Comparison of ENCODE assay signal across 8 cellular contexts in the genomic region with DNA sequence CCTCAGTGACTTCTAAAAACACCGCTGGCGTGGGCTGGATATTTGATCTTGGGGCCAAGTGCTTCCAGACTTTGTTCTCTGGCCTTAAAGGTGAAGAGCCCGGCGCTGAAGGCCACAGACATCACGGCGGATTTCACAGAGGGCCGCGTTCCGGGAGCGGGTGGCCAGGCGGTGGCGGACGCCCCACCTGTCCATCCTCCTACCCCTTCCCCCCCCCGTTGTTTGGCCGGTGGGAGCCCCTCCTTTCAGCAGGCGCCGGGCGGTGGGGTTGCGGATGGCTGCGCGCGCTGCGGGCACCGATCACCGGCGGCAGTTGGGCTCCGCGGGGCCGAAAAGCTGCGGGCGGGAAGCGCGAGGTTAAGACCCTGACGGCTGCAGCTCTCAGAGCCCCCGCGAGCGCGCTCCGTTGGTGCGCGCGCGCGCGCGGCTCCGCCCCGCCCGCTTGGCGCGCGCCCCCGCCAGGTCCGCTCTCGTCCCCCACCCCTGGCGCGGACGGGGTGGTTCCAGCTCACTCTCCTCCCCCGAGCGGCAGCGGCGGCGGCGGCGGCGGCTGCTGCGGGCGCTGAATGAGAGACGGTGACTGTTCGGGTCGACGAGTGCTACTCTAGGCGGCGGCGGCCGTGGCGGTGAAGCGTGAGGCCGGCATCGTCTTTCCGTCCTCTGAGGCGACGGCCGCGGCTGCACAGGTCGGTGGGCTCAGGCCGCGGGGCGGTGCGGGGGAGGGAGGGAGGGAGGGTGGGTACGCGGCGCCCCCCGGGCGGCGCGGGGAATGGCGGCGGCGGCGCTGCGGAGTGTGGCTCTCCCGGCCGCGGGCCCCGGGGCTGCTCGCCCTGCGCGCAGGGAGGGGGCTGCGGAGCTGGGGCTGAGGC. TPM values are rescaled to one million over a fixed set of nuclear protein-coding genes. Genes with fewer than 3 reads are reported as not detected.
DNase-seq lines count a peak whose midpoint lies in the region; ATAC-seq and TF ChIP-seq lines count a peak whose summit lies in the region.

A gene with protein sequence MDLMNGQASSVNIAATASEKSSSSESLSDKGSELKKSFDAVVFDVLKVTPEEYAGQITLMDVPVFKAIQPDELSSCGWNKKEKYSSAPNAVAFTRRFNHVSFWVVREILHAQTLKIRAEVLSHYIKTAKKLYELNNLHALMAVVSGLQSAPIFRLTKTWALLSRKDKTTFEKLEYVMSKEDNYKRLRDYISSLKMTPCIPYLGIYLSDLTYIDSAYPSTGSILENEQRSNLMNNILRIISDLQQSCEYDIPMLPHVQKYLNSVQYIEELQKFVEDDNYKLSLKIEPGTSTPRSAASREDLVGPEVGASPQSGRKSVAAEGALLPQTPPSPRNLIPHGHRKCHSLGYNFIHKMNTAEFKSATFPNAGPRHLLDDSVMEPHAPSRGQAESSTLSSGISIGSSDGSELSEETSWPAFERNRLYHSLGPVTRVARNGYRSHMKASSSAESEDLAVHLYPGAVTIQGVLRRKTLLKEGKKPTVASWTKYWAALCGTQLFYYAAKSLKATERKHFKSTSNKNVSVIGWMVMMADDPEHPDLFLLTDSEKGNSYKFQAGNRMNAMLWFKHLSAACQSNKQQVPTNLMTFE (plus strand): TSS at position 511 of the 869 bp plus-strand sequence. CDS start 51,521 bp downstream, outside the sequence.

- no peak for TF ChIP-seq EP300 in Ishikawa (IDR thresholded peaks at IDR 0.05; ENCODE audit: borderline replicate concordance)

- no peaks in the 10 kb centered on the region for H3K9me3 Mint-ChIP-seq in activated naive CD4-positive, alpha-beta T cell treated with anti-CD3 and anti-CD28 coated beads, Interleukin-2, amount 50 U/mL, for 72 hours

- TF ChIP-seq CTCF in osteoblast (IDR thresholded peaks at IDR 0.05; ENCODE audit: extremely low read depth, low read depth, low read length) = no peak
- peak in 1 of 6 experiments; percentile 2 for TF ChIP-seq CTCF in thyroid gland (IDR thresholded peaks at IDR 0.05)

- H3K4me3 ChIP-seq in SJSA1 (peak within 1 kb of the TSS; percentile 94), osteoblast (ENCODE audit: insufficient read depth, low read length) (peak within 1 kb of the TSS; percentile 86), thyroid gland (replicated peaks in 1 of 3) (peak within 1 kb of the TSS; percentile 28 to 85 (median 81))

- H3K27me3 ChIP-seq in SJSA1 (replicated peaks) (no peaks in the 10 kb centered on the region), osteoblast (ENCODE audit: insufficient read depth, low read length) (no peaks in the 10 kb centered on the region), thyroid gland (no peaks in the 10 kb centered on the region)

- TF ChIP-seq POLR2A in thyroid gland (IDR thresholded peaks at IDR 0.05) = peak in 1 of 2 donors; percentile 82

- H3K27ac Mint-ChIP-seq in activated naive CD4-positive, alpha-beta T cell treated with anti-CD3 and anti-CD28 coated beads, Interleukin-2, amount 50 U/mL, for 72 hours = peak within 1 kb of the TSS; percentile 32 to 41

- H3K9me3 ChIP-seq in SJSA1 (replicated peaks) (no peaks in the 10 kb centered on the region), osteoblast (ENCODE audit: low read depth, low read length) (no peaks in the 10 kb centered on the region), thyroid gland (no peaks in the 10 kb centered on the region)

- no peaks in the 10 kb centered on the region for H3K36me3 Mint-ChIP-seq in activated naive CD4-positive, alpha-beta T cell treated with anti-CD3 and anti-CD28 coated beads, Interleukin-2, amount 50 U/mL, for 72 hours

- intact Hi-C loops in thyroid gland (cut with DNase I) = no loop called here

- H3K4me2 ChIP-seq in osteoblast (ENCODE audit: insufficient read depth, low read length) = peak within 1 kb of the TSS; percentile 88

- H4K20me1 ChIP-seq in osteoblast (ENCODE audit: insufficient read depth, low read length) = no peaks in the 10 kb centered on the region

- peaks cover 38% of the 10 kb centered on the region for H3K79me2 ChIP-seq in osteoblast (ENCODE audit: insufficient read depth, low read length)

- DNase-seq in DMS79 (lab: John Stamatoyannopoulos, UW) = peak; percentile 14
- peak; percentile 72 to 74 for DNase-seq in SJSA1 (ENCODE audit: low read depth in 1 of 2, low spot score in 2 of 2)
- peak; percentile 57 to 58 for DNase-seq in activated naive CD4-positive, alpha-beta T cell treated with anti-CD3 and anti-CD28 coated beads, Interleukin-2, amount 50 U/mL, for 72 hours (ENCODE audit: low spot score in 2 of 2)
- no peak for DNase-seq in glomerular endothelial cell (ENCODE audit: extremely low read depth, low read depth, low spot score)
- peak; percentile 97 for DNase-seq in osteoblast (ENCODE audit: insufficient read length, low spot score, missing footprints)
- peak; percentile 65 to 69 for DNase-seq in thyroid gland

- TF ChIP-seq RAD21 in Ishikawa (IDR thresholded peaks at IDR 0.05; ENCODE audit: low read depth) = no peak

- peak within 1 kb of the TSS; percentile 91 for H2AFZ ChIP-seq in osteoblast (ENCODE audit: low read length)

- H3K27ac ChIP-seq in SJSA1 = peak within 1 kb of the TSS; percentile 29
- peak within 1 kb of the TSS; percentile 54 for H3K27ac ChIP-seq in osteoblast (ENCODE audit: low read depth, low read length)
- peak within 1 kb of the TSS; percentile 83 to 94 (median 86) for H3K27ac ChIP-seq in thyroid gland

- 10 to 60% methylated on average over 2 to 12 of the region's 110 CpGs for WGBS in thyroid gland, 2 donors

- peak; percentile 63 for ATAC-seq in GM21529 (IDR thresholded peaks at IDR 0.05; ENCODE audit: unreplicated experiment)
- peak; percentile 86 to 92 for ATAC-seq in activated naive CD4-positive, alpha-beta T cell treated with anti-CD3 and anti-CD28 coated beads, Interleukin-2, amount 50 U/mL, for 72 hours

- H3K4me1 ChIP-seq in SJSA1 (replicated peaks) (peaks cover 17% of the 10 kb centered on the region), osteoblast (ENCODE audit: insufficient read depth, low read length) (peaks cover 8% of the 10 kb centered on the region), thyroid gland (peaks cover 5 to 6% of the 10 kb centered on the region in 2 donors)

- H3K36me3 ChIP-seq in SJSA1 = peaks cover 5% of the 10 kb centered on the region
- H3K36me3 ChIP-seq in osteoblast (ENCODE audit: insufficient read depth, low read length) = no peaks in the 10 kb centered on the region
- no peaks in the 10 kb centered on the region for H3K36me3 ChIP-seq in thyroid gland

TF ChIP-seq in Ishikawa, 13 proteins besides CTCF, POLR2A, EP300 and RAD21:
- no peak for TF ChIP-seq USF1 (IDR thresholded peaks at IDR 0.05)
- TF ChIP-seq FOXM1 (IDR thresholded peaks at IDR 0.05; ENCODE audit: borderline replicate concordance, low read depth) = no peak
- peak; percentile 27; the same call in 1 of the 2 replicates for TF ChIP-seq YY1 (IDR thresholded peaks at IDR 0.05; ENCODE audit: low read depth)
- no peak for TF ChIP-seq NFIC (IDR thresholded peaks at IDR 0.05)
- TF ChIP-seq ZBTB7A (IDR thresholded peaks at IDR 0.05; ENCODE audit: low read depth) = no peak; the same call in none of the 2 replicates
- 0 out of 2 replicates have a peak, but pooled peaks have one; percentile 50 for TF ChIP-seq TAF1 (IDR thresholded peaks at IDR 0.05; ENCODE audit: low read depth)
- TF ChIP-seq, protein P1, sequence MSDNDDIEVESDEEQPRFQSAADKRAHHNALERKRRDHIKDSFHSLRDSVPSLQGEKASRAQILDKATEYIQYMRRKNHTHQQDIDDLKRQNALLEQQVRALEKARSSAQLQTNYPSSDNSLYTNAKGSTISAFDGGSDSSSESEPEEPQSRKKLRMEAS (IDR thresholded peaks at IDR 0.05) = 0 out of 2 replicates have a peak, but pooled peaks have one; percentile 8
- TF ChIP-seq CEBPB (IDR thresholded peaks at IDR 0.05) = no peak
- TF ChIP-seq, protein P2, sequence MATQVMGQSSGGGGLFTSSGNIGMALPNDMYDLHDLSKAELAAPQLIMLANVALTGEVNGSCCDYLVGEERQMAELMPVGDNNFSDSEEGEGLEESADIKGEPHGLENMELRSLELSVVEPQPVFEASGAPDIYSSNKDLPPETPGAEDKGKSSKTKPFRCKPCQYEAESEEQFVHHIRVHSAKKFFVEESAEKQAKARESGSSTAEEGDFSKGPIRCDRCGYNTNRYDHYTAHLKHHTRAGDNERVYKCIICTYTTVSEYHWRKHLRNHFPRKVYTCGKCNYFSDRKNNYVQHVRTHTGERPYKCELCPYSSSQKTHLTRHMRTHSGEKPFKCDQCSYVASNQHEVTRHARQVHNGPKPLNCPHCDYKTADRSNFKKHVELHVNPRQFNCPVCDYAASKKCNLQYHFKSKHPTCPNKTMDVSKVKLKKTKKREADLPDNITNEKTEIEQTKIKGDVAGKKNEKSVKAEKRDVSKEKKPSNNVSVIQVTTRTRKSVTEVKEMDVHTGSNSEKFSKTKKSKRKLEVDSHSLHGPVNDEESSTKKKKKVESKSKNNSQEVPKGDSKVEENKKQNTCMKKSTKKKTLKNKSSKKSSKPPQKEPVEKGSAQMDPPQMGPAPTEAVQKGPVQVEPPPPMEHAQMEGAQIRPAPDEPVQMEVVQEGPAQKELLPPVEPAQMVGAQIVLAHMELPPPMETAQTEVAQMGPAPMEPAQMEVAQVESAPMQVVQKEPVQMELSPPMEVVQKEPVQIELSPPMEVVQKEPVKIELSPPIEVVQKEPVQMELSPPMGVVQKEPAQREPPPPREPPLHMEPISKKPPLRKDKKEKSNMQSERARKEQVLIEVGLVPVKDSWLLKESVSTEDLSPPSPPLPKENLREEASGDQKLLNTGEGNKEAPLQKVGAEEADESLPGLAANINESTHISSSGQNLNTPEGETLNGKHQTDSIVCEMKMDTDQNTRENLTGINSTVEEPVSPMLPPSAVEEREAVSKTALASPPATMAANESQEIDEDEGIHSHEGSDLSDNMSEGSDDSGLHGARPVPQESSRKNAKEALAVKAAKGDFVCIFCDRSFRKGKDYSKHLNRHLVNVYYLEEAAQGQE (IDR thresholded peaks at IDR 0.05; ENCODE audit: low read depth) = no peak
- TF ChIP-seq CREB1 (IDR thresholded peaks at IDR 0.05; ENCODE audit: low read depth) = no peak
TF ChIP-seq in Ishikawa: peak in this region for 3.

RNA-seq across cellular contexts. Expression of the gene that starts here (rescaled TPM):
- total RNA-seq in SJSA1 (2014; rRNA removed; shearing (Covaris generic)) = 14.9 and 21.4 TPM in 2 replicates
- total RNA-seq in activated naive CD4-positive, alpha-beta T cell treated with anti-CD3 and anti-CD28 coated beads, Interleukin-2, amount 50 U/mL, for 72 hours = 1 to 10 TPM; 2.8 to 3.4 TPM
- 28.6 and 37.7 TPM in 2 replicates for total RNA-seq in glomerular endothelial cell
- 40.2 and 48.0 TPM in 2 replicates for total RNA-seq in osteoblast
- 10 to 100 TPM; 15.3 to 31.4 (median 17.7) TPM for total RNA-seq in thyroid gland

Comparison
In these comparisons a context has a peak if more than half of its experiments do, and no peak if none do; other contexts are left out.
1. H3K27ac ChIP-seq: peak in every context shown above with its lines; median percentile 86 in thyroid gland; 54 in osteoblast; 29 in SJSA1.